ENCODE assay signal across 19 cellular contexts in genomic region chr3:193028283-193028682, GRCh38.
DNase-seq lines count a peak whose midpoint lies in the region; ATAC-seq and TF ChIP-seq lines count a peak whose summit lies in the region.
"Had no signal": no experiment of that assay in that cellular context is flagged by ENCODE, and none has a peak within 500 bp of the region (broad histone marks: within the 10 kb centered on the region; RNA-seq: fewer than 3 reads in every experiment).

No MANE protein-coding gene starts in this region.

- H3K18ac ChIP-seq in mesendoderm (ENCODE audit: low read length) (no peak overlapping the region), neuronal stem cell (ENCODE audit: low read length) (no peak overlapping the region)

- intact Hi-C loops in Right ventricle myocardium inferior (cut with DNase I) (no loop called here), left ventricle myocardium inferior (cut with micrococcal nuclease) (no loop called here)

- ATAC-seq in Right ventricle myocardium inferior (peak; percentile 28), GM23338 (peak; percentile 48; the same call in 2 of the 3 replicates), GM18861 (IDR thresholded peaks at IDR 0.05; ENCODE audit: unreplicated experiment) (no peak), GM21717 (IDR thresholded peaks at IDR 0.05; ENCODE audit: unreplicated experiment) (no peak)
- ATAC-seq: A549; CD8-positive, alpha-beta T cell had no signal

- H3K4ac ChIP-seq in mesendoderm (ENCODE audit: low read depth, low read length) (no peak overlapping the region), neuronal stem cell (ENCODE audit: low read length) (no peak overlapping the region)

- H3K36me3 ChIP-seq in left ventricle myocardium inferior, result no peaks in the 10 kb centered on the region
- no peaks in the 10 kb centered on the region for H3K36me3 ChIP-seq in GM23338 (ENCODE audit: insufficient read depth)
- no peaks in the 10 kb centered on the region for H3K36me3 ChIP-seq in mesendoderm (ENCODE audit: control insufficient read depth, insufficient read depth, low read length)
- peaks cover 0 to 1% of the 10 kb centered on the region in 2 donors for H3K36me3 ChIP-seq in neuronal stem cell (replicated peaks in 1 of 2; ENCODE audit: control insufficient read depth in 2 of 2, insufficient read depth in 2 of 2, low read length in 2 of 2)
- H3K36me3 ChIP-seq: BLaER1 treated with 17β-estradiol and CSF1 and Interleukin-3, amounts not matched to agents 10 nM and 100 nM had no signal

- peaks cover 10% of the 10 kb centered on the region for H3K4me1 Mint-ChIP-seq in GM23338
- H3K4me1 Mint-ChIP-seq: B cell had no signal

- H3F3A ChIP-seq in GM23338 (replicated peaks; ENCODE audit: low read depth), result no peaks in the 10 kb centered on the region

- no peak overlapping the region for H3K27ac Mint-ChIP-seq in GM23338
- H3K27ac Mint-ChIP-seq: B cell; CD4-positive, alpha-beta T cell; CD8-positive, alpha-beta T cell had no signal

- H2BK15ac ChIP-seq in mesendoderm (replicated peaks; ENCODE audit: low read depth) (no peak overlapping the region), neuronal stem cell (ENCODE audit: low read length) (no peak overlapping the region)

- H2AK5ac ChIP-seq in mesendoderm (ENCODE audit: low read length) (no peak overlapping the region), neuronal stem cell (ENCODE audit: low read depth, low read length) (no peak overlapping the region)

- no peaks in the 10 kb centered on the region for H3K27me3 ChIP-seq in left ventricle myocardium inferior (ENCODE audit: low read depth)
- no peaks in the 10 kb centered on the region for H3K27me3 ChIP-seq in GM23338 (ENCODE audit: insufficient read depth)
- no peaks in the 10 kb centered on the region for H3K27me3 ChIP-seq in mesendoderm (ENCODE audit: insufficient read depth, low read length, poor library complexity)
- peaks cover 0 to 3% (median 0%) of the 10 kb centered on the region in 3 experiments for H3K27me3 ChIP-seq in neuronal stem cell (ENCODE audit: control insufficient read depth in 3 of 3, insufficient read depth in 3 of 3, low read depth in 1 of 3, low read length in 3 of 3)
- H3K27me3 ChIP-seq: BLaER1 treated with 17β-estradiol and CSF1 and Interleukin-3, amounts not matched to agents 10 nM and 100 nM had no signal

- DNase-seq in Right ventricle myocardium inferior (ENCODE audit: missing footprints) (no peak), left ventricle myocardium inferior (no peak), GM23338 (ENCODE audit: low spot score) (no peak), mesendoderm (peak; percentile 42), neuronal stem cell (ENCODE audit: low spot score) (peak; percentile 15)
- DNase-seq: AML-193; Caco-2; Calu3; CD4-positive, alpha-beta T cell; CD8-positive, alpha-beta T cell; DMS79 treated with DMSO at 0.1 percent for 48 hours; GF-D8 had no signal

- no peak overlapping the region for H3K14ac ChIP-seq in neuronal stem cell (ENCODE audit: low read length)

- H3K4me3 ChIP-seq in left ventricle myocardium inferior, result no peak overlapping the region
- H3K4me3 ChIP-seq in GM23338, result no peak overlapping the region
- no peak overlapping the region for H3K4me3 ChIP-seq in mesendoderm (ENCODE audit: low read length)
- H3K4me3 ChIP-seq in neuronal stem cell (ENCODE audit: low read length in 2 of 2), result no peak overlapping the region
- H3K4me3 ChIP-seq: A549; BLaER1 treated with 17β-estradiol and CSF1 and Interleukin-3, amounts not matched to agents 10 nM and 100 nM had no signal

- H3K27me3 Mint-ChIP-seq in GM23338 (ENCODE audit: insufficient read depth, low read depth, poor library complexity), result peaks cover 2% of the 10 kb centered on the region

- H3K36me3 Mint-ChIP-seq in GM23338 (ENCODE audit: low read depth), result no peaks in the 10 kb centered on the region
- H3K36me3 Mint-ChIP-seq: CD8-positive, alpha-beta T cell had no signal

- H2BK120ac ChIP-seq in mesendoderm (ENCODE audit: low read depth, low read length), result no peak overlapping the region
- H2BK120ac ChIP-seq in neuronal stem cell (ENCODE audit: low read depth, low read length), result no peak overlapping the region

- H2BK5ac ChIP-seq in mesendoderm (ENCODE audit: low read length) (no peak overlapping the region), neuronal stem cell (ENCODE audit: low read length) (no peak overlapping the region)

- no peak for TF ChIP-seq CTCF in left ventricle myocardium inferior (IDR thresholded peaks at IDR 0.05; ENCODE audit: borderline replicate concordance)
- TF ChIP-seq CTCF in GM23338 (conservative IDR thresholded peaks at IDR 0.05; ENCODE audit: low read depth in 2 of 2), result no peak

- no peaks in the 10 kb centered on the region for H4K20me1 ChIP-seq in GM23338 (replicated peaks; ENCODE audit: insufficient read depth)
- H4K20me1 ChIP-seq: BLaER1 treated with 17β-estradiol and CSF1 and Interleukin-3, amounts not matched to agents 10 nM and 100 nM had no signal

- no peaks in the 10 kb centered on the region for H3K9me3 ChIP-seq in left ventricle myocardium inferior (replicated peaks)
- H3K9me3 ChIP-seq in neuronal stem cell (replicated peaks in 1 of 2; ENCODE audit: control insufficient read depth in 2 of 2, insufficient read depth in 1 of 2, low read depth in 1 of 2, low read length in 2 of 2), result no peaks in the 10 kb centered on the region
- H3K9me3 ChIP-seq: A549; BLaER1 treated with 17β-estradiol and CSF1 and Interleukin-3, amounts not matched to agents 10 nM and 100 nM; Caco-2 had no signal

- H3K23ac ChIP-seq in mesendoderm (ENCODE audit: low read length) (no peak overlapping the region), neuronal stem cell (ENCODE audit: low read depth, low read length, poor library complexity) (no peak overlapping the region)

- H3K79me1 ChIP-seq in mesendoderm (ENCODE audit: low read length) (no peaks in the 10 kb centered on the region), neuronal stem cell (ENCODE audit: low read depth, low read length) (no peaks in the 10 kb centered on the region)

- H3K56ac ChIP-seq in mesendoderm (ENCODE audit: low read length), result no peak overlapping the region

- H3K4me1 ChIP-seq in left ventricle myocardium inferior, result no peaks in the 10 kb centered on the region
- H3K4me1 ChIP-seq in GM23338 (ENCODE audit: insufficient read depth), result peaks cover 7% of the 10 kb centered on the region; the same call in 1 of the 2 replicates
- H3K4me1 ChIP-seq in mesendoderm (ENCODE audit: control insufficient read depth, low read depth, low read length), result no peaks in the 10 kb centered on the region
- peaks cover 0 to 7% of the 10 kb centered on the region in 2 donors for H3K4me1 ChIP-seq in neuronal stem cell (ENCODE audit: control insufficient read depth in 2 of 2, insufficient read depth in 1 of 2, low read depth in 1 of 2, low read length in 2 of 2)
- H3K4me1 ChIP-seq: A549 had no signal

- no peak overlapping the region for H3K4me3 Mint-ChIP-seq in GM23338
- H3K4me3 Mint-ChIP-seq: B cell; CD4-positive, alpha-beta T cell; CD8-positive, alpha-beta T cell had no signal

- no peak overlapping the region for H2AFZ ChIP-seq in GM23338
- no peak overlapping the region for H2AFZ ChIP-seq in neuronal stem cell (ENCODE audit: low read length)

- 100% methylated on average over 1 of the region's 4 CpGs for WGBS in mesendoderm (ENCODE audit: extremely low coverage, insufficient coverage, low lambda C conversion rate)
- no CpG with 5 or more reads among the region's 4 CpGs for WGBS in neuronal stem cell (ENCODE audit: extremely low coverage in 2 of 2, insufficient read length in 2 of 2, insufficient replicate concordance in 1 of 2), 2 donors

- H3K79me2 ChIP-seq in GM23338 (replicated peaks; ENCODE audit: insufficient read depth), result no peaks in the 10 kb centered on the region
- H3K79me2 ChIP-seq in mesendoderm (ENCODE audit: control insufficient read depth, insufficient read depth, low read length), result no peaks in the 10 kb centered on the region

- H4K5ac ChIP-seq in mesendoderm (ENCODE audit: low read length), result no peak overlapping the region

- H2BK12ac ChIP-seq in neuronal stem cell (ENCODE audit: low read length), result no peak overlapping the region

- no peak overlapping the region for H4K91ac ChIP-seq in neuronal stem cell (ENCODE audit: low read depth, low read length, poor library complexity)

- H3K27ac ChIP-seq in left ventricle myocardium inferior (replicated peaks) (no peak overlapping the region), GM23338 (ENCODE audit: low read depth) (no peak overlapping the region), mesendoderm (ENCODE audit: low read depth, low read length) (no peak overlapping the region), neuronal stem cell (replicated peaks; ENCODE audit: low read length) (no peak overlapping the region)
- H3K27ac ChIP-seq: 22Rv1; A549; BLaER1 treated with 17β-estradiol and CSF1 and Interleukin-3, amounts not matched to agents 10 nM and 100 nM; C4-2B had no signal

- H4K8ac ChIP-seq in mesendoderm (ENCODE audit: low read depth, low read length) (no peak overlapping the region), neuronal stem cell (ENCODE audit: low read depth, low read length) (no peak overlapping the region)

- H3K9ac ChIP-seq in mesendoderm (ENCODE audit: low read length), result no peak overlapping the region
- H3K9ac ChIP-seq in neuronal stem cell (ENCODE audit: low read depth, low read length, poor library complexity), result no peak overlapping the region
- H3K9ac ChIP-seq: BLaER1 treated with 17β-estradiol and CSF1 and Interleukin-3, amounts not matched to agents 10 nM and 100 nM had no signal

- no peaks in the 10 kb centered on the region for H3K9me3 Mint-ChIP-seq in GM23338
- H3K9me3 Mint-ChIP-seq: CD4-positive, alpha-beta T cell; CD8-positive, alpha-beta T cell had no signal

- no peaks in the 10 kb centered on the region; the same call in 1 of the 2 replicates for H3K9me2 ChIP-seq in GM23338 (ENCODE audit: insufficient read depth)

- H3K4me2 ChIP-seq in GM23338 (no peak overlapping the region), mesendoderm (ENCODE audit: low read length) (no peak overlapping the region), neuronal stem cell (ENCODE audit: insufficient read depth, low read length, poor library complexity, severe bottlenecking) (no peak overlapping the region)
- H3K4me2 ChIP-seq: A549; BLaER1 treated with 17β-estradiol and CSF1 and Interleukin-3, amounts not matched to agents 10 nM and 100 nM had no signal

TF ChIP-seq in GM23338, 12 proteins besides CTCF, POLR2A, EP300 and RAD21 (continues in another document):
- TF ChIP-seq ZNF331 (CRISPR knock-in tag; IDR thresholded peaks at IDR 0.05; ENCODE audit: low read depth), result no peak
- TF ChIP-seq ETS1 (IDR thresholded peaks at IDR 0.05), result no peak

Comparison
In these comparisons a context has a peak if more than half of its experiments do, and no peak if none do; other contexts are left out.
1. ATAC-seq: peak in Right ventricle myocardium inferior (single experiment) and GM23338 (single experiment); none in GM18861 (single experiment) and GM21717 (single experiment).
2. DNase-seq: peak in mesendoderm (single experiment) and neuronal stem cell (single experiment); none in Right ventricle myocardium inferior (single experiment), left ventricle myocardium inferior (single experiment) and GM23338 (single experiment).